In genomic region chr17:42275527-42276358, GRCh38 we compare ENCODE assay signal across 8 cellular contexts. TPM values are rescaled to one million over a fixed set of nuclear protein-coding genes. Genes with fewer than 3 reads are reported as not detected.
A peak's percentile ranks its signal among the peaks of the same experiment; 100 is the strongest.
DNase-seq lines count a peak whose midpoint lies in the region; ATAC-seq and TF ChIP-seq lines count a peak whose summit lies in the region.

No MANE protein-coding gene starts in this region.

- in situ Hi-C loops in KBM-7 (cut with MboI; ENCODE audit: low pct_unique_long_range_greater_than_20kb, low sequenced_read_pairs) = no loop called here

- POLR2A ChIA-PET in activated CD4-positive, alpha-beta memory T cell treated with anti-CD3 and anti-CD28 coated beads for 36 hours (lab: Charles Lee) = interaction anchor here (0.8 to 13.7 kb wide), 6 partner anchors 13 to 113 kb away, joined by 3 to 271 read pairs (median 6); partner anchors contain the start of genes STAT3 and STAT5A

- intact Hi-C loops in activated CD4-positive, alpha-beta memory T cell treated with anti-CD3 and anti-CD28 coated beads for 36 hours (cut with micrococcal nuclease) = no loop called here
- intact Hi-C loops in upper lobe of right lung (cut with DNase I) = no loop called here

- H3K27me3 ChIP-seq in upper lobe of right lung = no peaks in the 10 kb centered on the region

- H3K4me3 Mint-ChIP-seq in activated CD4-positive, alpha-beta memory T cell treated with anti-CD3 and anti-CD28 coated beads for 36 hours = peak overlapping the region; percentile 93
- peak overlapping the region; percentile 100 for H3K4me3 Mint-ChIP-seq in natural killer cell treated with Interleukin-12 subunit alpha and Interleukin-12 subunit beta and Interleukin-15 and Interleukin-18, amount 100 ng/mL, for 72 hours

- H3K36me3 ChIP-seq in upper lobe of right lung = no peaks in the 10 kb centered on the region

- H3K4me3 ChIP-seq in upper lobe of right lung = peak overlapping the region; percentile 85

- H3K4me1 Mint-ChIP-seq in activated CD4-positive, alpha-beta memory T cell treated with anti-CD3 and anti-CD28 coated beads for 36 hours (ENCODE audit: low read depth) = peaks cover 40% of the 10 kb centered on the region
- H3K4me1 Mint-ChIP-seq in natural killer cell treated with Interleukin-12 subunit alpha and Interleukin-12 subunit beta and Interleukin-15 and Interleukin-18, amount 100 ng/mL, for 72 hours (ENCODE audit: low read depth in 2 of 2) = peaks cover 55 to 60% of the 10 kb centered on the region in 2 donors

- peak; percentile 79 for TF ChIP-seq POLR2A in erythroblast (IDR thresholded peaks at IDR 0.05; ENCODE audit: low read length)

- H3K9me3 ChIP-seq in upper lobe of right lung = no peaks in the 10 kb centered on the region

- H3K27ac Mint-ChIP-seq in activated CD4-positive, alpha-beta memory T cell treated with anti-CD3 and anti-CD28 coated beads for 36 hours = peak overlapping the region; percentile 97
- peak overlapping the region; percentile 89 to 92 for H3K27ac Mint-ChIP-seq in natural killer cell treated with Interleukin-12 subunit alpha and Interleukin-12 subunit beta and Interleukin-15 and Interleukin-18, amount 100 ng/mL, for 72 hours

- H3K9me3 Mint-ChIP-seq in activated CD4-positive, alpha-beta memory T cell treated with anti-CD3 and anti-CD28 coated beads for 36 hours = no peaks in the 10 kb centered on the region
- no peaks in the 10 kb centered on the region for H3K9me3 Mint-ChIP-seq in natural killer cell treated with Interleukin-12 subunit alpha and Interleukin-12 subunit beta and Interleukin-15 and Interleukin-18, amount 100 ng/mL, for 72 hours

- DNase-seq in AG20443 (ENCODE audit: low spot score) = peak; percentile 39
- peak; percentile 53 for DNase-seq in KBM-7
- peak; percentile 39 for DNase-seq in activated CD4-positive, alpha-beta memory T cell treated with anti-CD3 and anti-CD28 coated beads for 36 hours
- peak; percentile 90 to 91 for DNase-seq in erythroblast (lab: John Stamatoyannopoulos, UW)
- DNase-seq in natural killer cell treated with Interleukin-12 subunit alpha and Interleukin-12 subunit beta and Interleukin-15 and Interleukin-18, amount 100 ng/mL, for 72 hours (ENCODE audit: low spot score) = no peak
- DNase-seq in upper lobe of right lung = no peak
- no peak for DNase-seq in NOMO-1 treated with dmso at 0.1 percent for 144 hours (lab: John Stamatoyannopoulos, UW; ENCODE audit: unreplicated experiment)

- no peaks in the 10 kb centered on the region for H3K27me3 Mint-ChIP-seq in activated CD4-positive, alpha-beta memory T cell treated with anti-CD3 and anti-CD28 coated beads for 36 hours
- H3K27me3 Mint-ChIP-seq in natural killer cell treated with Interleukin-12 subunit alpha and Interleukin-12 subunit beta and Interleukin-15 and Interleukin-18, amount 100 ng/mL, for 72 hours = no peaks in the 10 kb centered on the region

- H3K4me1 ChIP-seq in upper lobe of right lung = peaks cover 40% of the 10 kb centered on the region

- no peak for TF ChIP-seq CTCF in upper lobe of right lung (IDR thresholded peaks at IDR 0.05)

- H3K36me3 Mint-ChIP-seq in activated CD4-positive, alpha-beta memory T cell treated with anti-CD3 and anti-CD28 coated beads for 36 hours = peaks cover 26% of the 10 kb centered on the region
- H3K36me3 Mint-ChIP-seq in natural killer cell treated with Interleukin-12 subunit alpha and Interleukin-12 subunit beta and Interleukin-15 and Interleukin-18, amount 100 ng/mL, for 72 hours = peaks cover 10% of the 10 kb centered on the region

- peak overlapping the region; percentile 61 for H3K27ac ChIP-seq in upper lobe of right lung

- ATAC-seq in GM19438 (IDR thresholded peaks at IDR 0.05; ENCODE audit: low read depth, unreplicated experiment) = peak; percentile 42
- peak; percentile 75 to 80 for ATAC-seq in natural killer cell treated with Interleukin-12 subunit alpha and Interleukin-12 subunit beta and Interleukin-15 and Interleukin-18, amount 100 ng/mL, for 72 hours
- ATAC-seq in upper lobe of right lung = peak; percentile 71

- CTCF ChIA-PET in activated CD4-positive, alpha-beta memory T cell treated with anti-CD3 and anti-CD28 coated beads for 36 hours (lab: Charles Lee) = interaction anchor here (0.6 to 4.0 kb wide), 5 partner anchors 11 to 440 kb away, joined by 3 to 36 read pairs (median 4); no protein-coding TSS in a partner anchor

RNA-seq across cellular contexts. Expression of gene STAT5B, which starts 0.4 kb away (rescaled TPM):
- total RNA-seq in activated CD4-positive, alpha-beta memory T cell treated with anti-CD3 and anti-CD28 coated beads for 36 hours = 100 to 1,000 TPM; 192 to 195 TPM
- total RNA-seq in natural killer cell treated with Interleukin-12 subunit alpha and Interleukin-12 subunit beta and Interleukin-15 and Interleukin-18, amount 100 ng/mL, for 72 hours = 100 to 1,000 TPM; 131 to 209 TPM
- 71.0 TPM for total RNA-seq in upper lobe of right lung

RNA-seq across cellular contexts. Expression of gene STAT5A, which starts 12.6 kb away (rescaled TPM):
- total RNA-seq in activated CD4-positive, alpha-beta memory T cell treated with anti-CD3 and anti-CD28 coated beads for 36 hours = 100 to 1,000 TPM; 211 to 215 TPM
- 100 to 1,000 TPM; 187 to 392 TPM for total RNA-seq in natural killer cell treated with Interleukin-12 subunit alpha and Interleukin-12 subunit beta and Interleukin-15 and Interleukin-18, amount 100 ng/mL, for 72 hours
- total RNA-seq in upper lobe of right lung = 42.0 TPM

Comparison
In these comparisons a context has a peak if more than half of its experiments do, and no peak if none do; other contexts are left out.
1. DNase-seq: peak in AG20443 (single experiment), KBM-7 (single experiment), activated CD4-positive, alpha-beta memory T cell treated with anti-CD3 and anti-CD28 coated beads for 36 hours (single experiment) and erythroblast (2 of 2); none in natural killer cell treated with Interleukin-12 subunit alpha and Interleukin-12 subunit beta and Interleukin-15 and Interleukin-18, amount 100 ng/mL, for 72 hours (single experiment), upper lobe of right lung (single experiment) and NOMO-1 treated with dmso at 0.1 percent for 144 hours (single experiment).
2. Peak in every context shown above with its lines, with median percentiles within 50 percentile points of each other: ATAC-seq.